In genomic region chr15:48592221-48592731, GRCh38 we compare ENCODE assay signal across 12 cellular contexts. TPM values are rescaled to one million over a fixed set of nuclear protein-coding genes. Genes with fewer than 3 reads are reported as not detected.
DNase-seq lines count a peak whose midpoint lies in the region; ATAC-seq, FAIRE-seq and TF ChIP-seq lines count a peak whose summit lies in the region.
"Had no signal": no experiment of that assay in that cellular context is flagged by ENCODE, and none has a peak within 500 bp of the region (broad histone marks: within the 10 kb centered on the region; RNA-seq: fewer than 3 reads in every experiment).

No MANE protein-coding gene starts in this region.

- H3K9me3 Mint-ChIP-seq in astrocyte (ENCODE audit: unreplicated experiment): no peaks in the 10 kb centered on the region
- H3K9me3 Mint-ChIP-seq: activated CD4-positive, alpha-beta T cell treated with anti-CD3 and anti-CD28 coated beads, Interleukin-2, amount 10 ng/mL, durations not matched to agents 7 days and 5 days; activated naive CD8-positive, alpha-beta T cell treated with anti-CD3 and anti-CD28 coated beads, Interleukin-2, amount 10 ng/mL, durations not matched to agents 7 days and 5 days had no signal

- TF ChIP-seq CTCF in astrocyte (IDR thresholded peaks at IDR 0.05; ENCODE audit: insufficient read depth, low read depth, low read length) (no peak), left lung (IDR thresholded peaks at IDR 0.05) (no peak)

- peak overlapping the region; percentile 93 for H3K27ac ChIP-seq in astrocyte (ENCODE audit: low read depth, low read length)
- H3K27ac ChIP-seq in left lung: no peak overlapping the region

- peaks cover 45% of the 10 kb centered on the region for H4K20me1 ChIP-seq in astrocyte (ENCODE audit: insufficient read depth, low read length)

- H3K36me3 ChIP-seq in astrocyte (ENCODE audit: insufficient read depth, low read length) (peaks cover 28% of the 10 kb centered on the region), left lung (no peaks in the 10 kb centered on the region)

- peak; percentile 98 for FAIRE-seq in astrocyte (lab: Jason Lieb, UNC)
- FAIRE-seq: GM18507 had no signal

- H3K27me3 ChIP-seq in astrocyte (ENCODE audit: insufficient read depth, low read length): no peaks in the 10 kb centered on the region
- no peaks in the 10 kb centered on the region for H3K27me3 ChIP-seq in left lung

- H3K79me2 ChIP-seq in astrocyte (ENCODE audit: insufficient read depth, low read length): peaks cover 60% of the 10 kb centered on the region

- H3K27ac Mint-ChIP-seq in astrocyte (ENCODE audit: unreplicated experiment): peak overlapping the region; percentile 89
- H3K27ac Mint-ChIP-seq: activated CD4-positive, alpha-beta T cell treated with anti-CD3 and anti-CD28 coated beads, Interleukin-2, amount 10 ng/mL, durations not matched to agents 7 days and 5 days; activated naive CD8-positive, alpha-beta T cell treated with anti-CD3 and anti-CD28 coated beads, Interleukin-2, amount 10 ng/mL, durations not matched to agents 7 days and 5 days had no signal

- peaks cover 19% of the 10 kb centered on the region for H3K36me3 Mint-ChIP-seq in astrocyte (ENCODE audit: low read depth, unreplicated experiment)
- H3K36me3 Mint-ChIP-seq: activated naive CD8-positive, alpha-beta T cell treated with anti-CD3 and anti-CD28 coated beads, Interleukin-2, amount 10 ng/mL, durations not matched to agents 7 days and 5 days had no signal

- H3K27me3 Mint-ChIP-seq in astrocyte (ENCODE audit: low read depth, unreplicated experiment): no peaks in the 10 kb centered on the region

- H3K4me3 Mint-ChIP-seq in astrocyte (ENCODE audit: unreplicated experiment): no peak overlapping the region
- H3K4me3 Mint-ChIP-seq: activated CD4-positive, alpha-beta T cell treated with anti-CD3 and anti-CD28 coated beads, Interleukin-2, amount 10 ng/mL, durations not matched to agents 7 days and 5 days; activated naive CD8-positive, alpha-beta T cell treated with anti-CD3 and anti-CD28 coated beads, Interleukin-2, amount 10 ng/mL, durations not matched to agents 7 days and 5 days had no signal

- H3K4me2 ChIP-seq in astrocyte (ENCODE audit: low read length): peak overlapping the region; percentile 36

- H3K9me3 ChIP-seq in astrocyte (ENCODE audit: insufficient read depth, low read depth, low read length): no peaks in the 10 kb centered on the region
- H3K9me3 ChIP-seq in left lung: no peaks in the 10 kb centered on the region

- no peak overlapping the region for H3K4me3 ChIP-seq in astrocyte (ENCODE audit: insufficient read depth, low read depth, low read length)
- no peak overlapping the region for H3K4me3 ChIP-seq in left lung

- ATAC-seq in left lung (peak; percentile 84), HG03025 (IDR thresholded peaks at IDR 0.05; ENCODE audit: low FRiP score, unreplicated experiment) (no peak), GM19397 (IDR thresholded peaks at IDR 0.05; ENCODE audit: unreplicated experiment) (no peak)

- intact Hi-C loops in left lung (cut with DNase I): no loop called here

- DNase-seq in AG08396 (ENCODE audit: low spot score) (peak; percentile 45), HS-27A (ENCODE audit: low read depth) (peak; percentile 58), astrocyte (ENCODE audit: low read depth) (peak; percentile 100), left lung (no peak), GM19240 (ENCODE audit: insufficient read length, low spot score) (no peak), NCI-H2227 (lab: John Stamatoyannopoulos, UW; ENCODE audit: unreplicated experiment) (no peak)
- DNase-seq: activated CD4-positive, alpha-beta T cell treated with anti-CD3 and anti-CD28 coated beads, Interleukin-2, amount 10 ng/mL, durations not matched to agents 7 days and 5 days; activated naive CD8-positive, alpha-beta T cell treated with anti-CD3 and anti-CD28 coated beads, Interleukin-2, amount 10 ng/mL, durations not matched to agents 7 days and 5 days; NCI-H1436 had no signal

- no peak overlapping the region for H2AFZ ChIP-seq in astrocyte (ENCODE audit: low read depth, low read length)

- H3K9ac ChIP-seq in astrocyte (ENCODE audit: low read length): peak overlapping the region; percentile 68

- H3K4me1 ChIP-seq in astrocyte (ENCODE audit: insufficient read depth, low read length) (peaks cover 16% of the 10 kb centered on the region), left lung (peaks cover 0 to 6% of the 10 kb centered on the region in 2 donors)

- H3K4me1 Mint-ChIP-seq in astrocyte (ENCODE audit: low read depth, unreplicated experiment): peaks cover 11% of the 10 kb centered on the region
- H3K4me1 Mint-ChIP-seq: activated naive CD8-positive, alpha-beta T cell treated with anti-CD3 and anti-CD28 coated beads, Interleukin-2, amount 10 ng/mL, durations not matched to agents 7 days and 5 days had no signal

RNA-seq across cellular contexts. Expression of gene FBN1, which starts 53.2 kb away (rescaled TPM):
- total RNA-seq in astrocyte (210 and 298 TPM in 2 replicates), left lung (100 to 1,000 TPM in 1 of 2 donors, 10 to 100 TPM in 1; 91.5 to 144 TPM)

Comparison
In these comparisons a context has a peak if more than half of its experiments do, and no peak if none do; other contexts are left out.
1. DNase-seq: peak in AG08396 (single experiment), HS-27A (single experiment) and astrocyte (single experiment); none in left lung (0 of 2), GM19240 (single experiment) and NCI-H2227 (single experiment).